28 cellular contexts compared by ENCODE assay signal in the genomic region with DNA sequence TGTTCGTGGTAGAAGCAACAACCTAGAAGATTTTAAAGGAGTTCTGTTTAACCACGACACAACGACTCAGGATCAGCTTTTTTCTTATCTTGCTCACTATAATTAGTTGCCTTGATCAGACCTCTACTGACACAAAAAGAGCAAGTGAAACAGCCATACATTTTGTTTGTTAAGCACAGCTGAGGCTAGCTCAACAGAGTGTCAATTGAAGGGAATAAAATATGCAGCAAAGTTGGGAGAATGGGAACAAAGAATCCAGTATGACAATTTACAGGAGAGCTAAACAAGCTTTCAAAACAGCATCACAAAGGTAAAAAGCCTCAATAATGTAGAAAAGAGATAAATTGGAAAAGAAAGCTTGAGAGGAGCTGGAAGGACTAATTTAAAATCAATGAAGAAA. TPM values are rescaled to one million over a fixed set of nuclear protein-coding genes. Genes with fewer than 3 reads are reported as not detected.
DNase-seq lines count a peak whose midpoint lies in the region; ATAC-seq and TF ChIP-seq lines count a peak whose summit lies in the region.
"Had no signal": no experiment of that assay in that cellular context is flagged by ENCODE, and none has a peak within 500 bp of the region (broad histone marks: within the 10 kb centered on the region; RNA-seq: fewer than 3 reads in every experiment).

No MANE protein-coding gene starts in this region.

- peak overlapping the region; percentile 92 for H3K27ac ChIP-seq in cingulate gyrus (ENCODE audit: low read depth, low read length)
- H3K27ac ChIP-seq in temporal lobe (ENCODE audit: low read depth, low read length) = peak overlapping the region; percentile 97
- H3K27ac ChIP-seq: A549, C4-2B, RWPE1, SK-N-MC had no signal

- H3K9me3 Mint-ChIP-seq in neural crest cell = no peaks in the 10 kb centered on the region
- H3K9me3 Mint-ChIP-seq: CD8-positive, alpha-beta T cell; GM23338; H9 had no signal

- H3K36me3 ChIP-seq in Loucy (ENCODE audit: insufficient read depth, low read length) = no peaks in the 10 kb centered on the region

- no peaks in the 10 kb centered on the region for H3K79me2 ChIP-seq in Loucy (ENCODE audit: insufficient read depth, low read length)

- no peaks in the 10 kb centered on the region for H3K27me3 Mint-ChIP-seq in neural crest cell (ENCODE audit: low read depth)

- H4K20me1 ChIP-seq in Loucy (ENCODE audit: insufficient read depth, low read length, poor library complexity, severe bottlenecking) = no peaks in the 10 kb centered on the region

- H2AFZ ChIP-seq in Loucy (ENCODE audit: low read length) = 0 out of 2 replicates have a peak overlapping the region, but pooled peaks have one; percentile 36
- H2AFZ ChIP-seq: GM23338 had no signal

- H3K4me3 Mint-ChIP-seq in neural crest cell = no peak overlapping the region
- H3K4me3 Mint-ChIP-seq: CD8-positive, alpha-beta T cell; GM23338; H9 had no signal

- ATAC-seq in HG03571 (IDR thresholded peaks at IDR 0.05; ENCODE audit: unreplicated experiment) = no peak
- no peak for ATAC-seq in HG02870 (IDR thresholded peaks at IDR 0.05; ENCODE audit: unreplicated experiment)
- ATAC-seq: A549; CD8-positive, alpha-beta T cell; GM12878; GM23338; Panc1 had no signal

- no peak overlapping the region for H3K9ac ChIP-seq in Loucy (ENCODE audit: low read depth, low read length, poor library complexity, severe bottlenecking)

- TF ChIP-seq CTCF in Loucy (conservative IDR thresholded peaks at IDR 0.05; ENCODE audit: low read length) = no peak
- no peak for TF ChIP-seq CTCF in neural crest cell (conservative IDR thresholded peaks at IDR 0.05)

- no peaks in the 10 kb centered on the region for H3K9me2 ChIP-seq in Loucy (replicated peaks; ENCODE audit: low read depth, low read length)

- H3K9me3 ChIP-seq in Loucy (ENCODE audit: insufficient read depth, low read depth, low read length) = no peaks in the 10 kb centered on the region
- H3K9me3 ChIP-seq: A549, Caco-2 had no signal

- no peaks in the 10 kb centered on the region for H3F3A ChIP-seq in Loucy (ENCODE audit: low read depth)

- H3K27ac Mint-ChIP-seq in neural crest cell (ENCODE audit: unreplicated experiment) = peak overlapping the region; percentile 8
- H3K27ac Mint-ChIP-seq: GM23338, H9 had no signal

- no peak overlapping the region for H3K4me3 ChIP-seq in Loucy (ENCODE audit: low read length, poor library complexity, severe bottlenecking)
- H3K4me3 ChIP-seq: A549, GM12878, GM23338, SK-N-MC had no signal

- DNase-seq in neural crest cell (ENCODE audit: low read depth, low spot score) (no peak), NCI-H82 treated with DMSO at 0.1 percent for 48 hours (lab: John Stamatoyannopoulos, UW; ENCODE audit: unreplicated experiment) (no peak)
- DNase-seq: AML-193; Caco-2; CD8-positive, alpha-beta T cell; DMS79; EL; GDM1; H9; KG1; MM.1S; NCI-H2029; NCI-H446; NCI-H524 treated with DMSO at 0.1 percent for 48 hours; NCI-H82; SHP77 treated with DMSO at 0.1 percent for 48 hours had no signal

- H3K4me1 Mint-ChIP-seq in neural crest cell = peaks cover 19% of the 10 kb centered on the region

- H3K27me3 ChIP-seq in Loucy (ENCODE audit: insufficient read depth, low read length, poor library complexity, severe bottlenecking) = no peaks in the 10 kb centered on the region

- no peaks in the 10 kb centered on the region for H3K36me3 Mint-ChIP-seq in neural crest cell (ENCODE audit: low read depth)
- H3K36me3 Mint-ChIP-seq: CD8-positive, alpha-beta T cell had no signal

- no peak overlapping the region for H3K4me2 ChIP-seq in Loucy (ENCODE audit: low read depth, low read length, poor library complexity, severe bottlenecking)
- H3K4me2 ChIP-seq: A549, GM23338 had no signal

- peaks cover 13% of the 10 kb centered on the region for H3K4me1 ChIP-seq in Loucy (ENCODE audit: insufficient read depth, low read length, poor library complexity, severe bottlenecking)
- H3K4me1 ChIP-seq: A549 had no signal

RNA-seq across cellular contexts. Expression of gene HERPUD2, which starts 40.5 kb away (rescaled TPM):
- total RNA-seq in neural crest cell = 28.0 and 29.0 TPM in 2 replicates
- 16.7 TPM for total RNA-seq in temporal lobe
